ENCODE assay signal across 22 cellular contexts in the genomic region with DNA sequence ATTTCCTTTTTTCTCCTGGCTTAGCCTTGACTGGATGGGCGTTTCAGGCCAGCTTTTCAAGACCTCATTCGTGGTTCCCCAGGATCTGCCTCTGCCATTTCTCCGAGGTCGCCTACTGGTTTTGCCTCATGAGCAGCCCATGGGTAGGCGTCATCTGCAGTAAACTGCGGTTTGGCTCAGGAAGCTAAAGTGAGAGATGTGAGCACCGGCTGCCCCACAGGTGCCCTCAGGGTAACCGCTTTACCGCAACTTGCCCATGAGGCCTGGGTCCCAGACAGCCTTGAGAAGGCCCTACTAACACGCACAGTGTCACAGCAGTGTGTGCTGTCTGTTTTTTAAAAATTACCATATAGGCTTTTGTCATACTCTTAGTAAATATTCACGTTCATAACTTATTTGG. TPM values are rescaled to one million over a fixed set of nuclear protein-coding genes. Genes with fewer than 3 reads are reported as not detected.
DNase-seq lines count a peak whose midpoint lies in the region; ATAC-seq, FAIRE-seq and TF ChIP-seq lines count a peak whose summit lies in the region.
"Had no signal": no experiment of that assay in that cellular context is flagged by ENCODE, and none has a peak within 500 bp of the region (broad histone marks: within the 10 kb centered on the region; RNA-seq: fewer than 3 reads in every experiment).

No MANE protein-coding gene starts in this region.

- no peaks in the 10 kb centered on the region for H3K79me2 ChIP-seq in GM12878 (ENCODE audit: control insufficient read depth, insufficient read depth, low read length)

- ATAC-seq in GM21786 (IDR thresholded peaks at IDR 0.05; ENCODE audit: unreplicated experiment) (peak; percentile 48), GM12878 (no peak), right cardiac atrium (no peak), GM18520 (IDR thresholded peaks at IDR 0.05; ENCODE audit: unreplicated experiment) (no peak)
- ATAC-seq: left lobe of liver, Right ventricle myocardium inferior had no signal

- FAIRE-seq in GM12878 (lab: Jason Lieb, UNC), result no peak
- FAIRE-seq: GM12892 had no signal

- H3K9ac ChIP-seq in GM12878 (ENCODE audit: control insufficient read depth, insufficient read depth, low read length), result no peak overlapping the region

- SMC1A ChIA-PET in GM12878 (lab: Charles Lee; ENCODE audit: uncharacterized antibody, unreplicated experiment), result no interaction called here

- H4K20me1 ChIP-seq in GM12878 (ENCODE audit: control insufficient read depth, insufficient read depth), result no peaks in the 10 kb centered on the region

- no peaks in the 10 kb centered on the region for H3K36me3 Mint-ChIP-seq in CD4-positive, alpha-beta memory T cell
- H3K36me3 Mint-ChIP-seq: activated naive CD8-positive, alpha-beta T cell had no signal

- CTCF ChIA-PET in CD4-positive, alpha-beta memory T cell (lab: Charles Lee; ENCODE audit: partially characterized antibody), result no interaction called here
- CTCF ChIA-PET in GM12878 (lab: Yijun Ruan, JAX), result no interaction called here

- no TSS peak for BruUV-seq in GM12878 (replicated peaks; lab: Mats Ljungman, UMichigan)

- peaks cover 20% of the 10 kb centered on the region in 2 donors for H3K27me3 Mint-ChIP-seq in CD4-positive, alpha-beta memory T cell
- H3K27me3 Mint-ChIP-seq: activated naive CD8-positive, alpha-beta T cell had no signal

- no peak overlapping the region for H2AFZ ChIP-seq in GM12878 (ENCODE audit: control insufficient read depth, low read depth, low read length)

- H3K4me3 Mint-ChIP-seq in CD4-positive, alpha-beta memory T cell, result peak overlapping the region in 1 of 8 donors; percentile 43
- H3K4me3 Mint-ChIP-seq: activated naive CD8-positive, alpha-beta T cell had no signal

- POLR2A ChIA-PET in CD4-positive, alpha-beta memory T cell (lab: Charles Lee; ENCODE audit: partially characterized antibody), result interaction anchor here (1.0 kb wide), 1 partner anchor 14 kb away, joined by 4 read pairs; no protein-coding TSS in a partner anchor
- POLR2A ChIA-PET in GM12878 (lab: Charles Lee), result no interaction called here

- H3K9me3 Mint-ChIP-seq in CD4-positive, alpha-beta memory T cell, result peaks cover 0 to 2% (median 0%) of the 10 kb centered on the region in 8 donors

- H3K4me3 ChIP-seq in CD4-positive, alpha-beta memory T cell (ENCODE audit: low read length in 2 of 2), result no peak overlapping the region
- H3K4me3 ChIP-seq in GM12878, result no peak overlapping the region
- no peak overlapping the region for H3K4me3 ChIP-seq in right cardiac atrium (ENCODE audit: low read length)
- H3K4me3 ChIP-seq in esophagus squamous epithelium, result no peak overlapping the region
- H3K4me3 ChIP-seq: breast epithelium had no signal

- no peak for TF ChIP-seq EP300 in GM12878 (IDR thresholded peaks at IDR 0.05; ENCODE audit: borderline replicate concordance in 1 of 2, control insufficient read depth in 1 of 2, low read depth in 2 of 2, low read length in 2 of 2)

- peak in 3 of 5 donors; percentile 18 to 48 (median 31) for DNase-seq in CD4-positive, alpha-beta memory T cell
- DNase-seq in SW480 (ENCODE audit: low spot score) (peak; percentile 76), GM12878 (ENCODE audit: low read depth, low spot score) (no peak), right cardiac atrium (no peak), esophagus squamous epithelium (lab: John Stamatoyannopoulos, UW) (no peak), AML-193 (lab: John Stamatoyannopoulos, UW) (no peak)
- DNase-seq: GF-D8, GOT3, NCI-H1694 treated with DMSO at 0.1 percent for 48 hours, NCI-H345 had no signal

- H3K4me2 ChIP-seq in GM12878 (ENCODE audit: control insufficient read depth, insufficient read depth), result no peak overlapping the region

- 50% methylated on average over 11 of the region's 11 CpGs for WGBS in GM12878 (ENCODE audit: insufficient coverage, insufficient replicate concordance, low lambda C conversion rate, missing lambda C conversion rate)
- 87% methylated on average over 11 of the region's 11 CpGs for WGBS in right cardiac atrium
- WGBS in esophagus squamous epithelium, 2 donors, result 68 to 85% methylated on average over 7 to 11 of the region's 11 CpGs

- no peak overlapping the region for H3K27ac ChIP-seq in CD4-positive, alpha-beta memory T cell (ENCODE audit: low read depth, low read length)
- no peak overlapping the region for H3K27ac ChIP-seq in GM12878 (ENCODE audit: control insufficient read depth, insufficient read depth)
- no peak overlapping the region for H3K27ac ChIP-seq in right cardiac atrium (ENCODE audit: low read length)
- H3K27ac ChIP-seq in esophagus squamous epithelium, result no peak overlapping the region
- H3K27ac ChIP-seq: breast epithelium had no signal

- TF ChIP-seq POLR2A in GM12878 (IDR thresholded peaks at IDR 0.05; ENCODE audit: low read depth, low read length), result no peak
- TF ChIP-seq POLR2A in esophagus squamous epithelium (IDR thresholded peaks at IDR 0.05), result no peak

- H3K27me3 ChIP-seq in CD4-positive, alpha-beta memory T cell (ENCODE audit: insufficient read depth, low read length), result no peaks in the 10 kb centered on the region
- H3K27me3 ChIP-seq in GM12878 (replicated peaks in 1 of 2; ENCODE audit: control insufficient read depth in 2 of 2, insufficient read depth in 2 of 2, low read length in 1 of 2) (no peaks in the 10 kb centered on the region), right cardiac atrium (ENCODE audit: control insufficient read depth, insufficient read depth) (no peaks in the 10 kb centered on the region), esophagus squamous epithelium (peaks cover 0 to 32% (median 0%) of the 10 kb centered on the region in 4 donors)

- H3K4me1 ChIP-seq in CD4-positive, alpha-beta memory T cell (ENCODE audit: insufficient read depth, low read length), result peaks cover 6% of the 10 kb centered on the region
- H3K4me1 ChIP-seq in GM12878 (ENCODE audit: control insufficient read depth, insufficient read depth, low read length) (no peaks in the 10 kb centered on the region; the same call in 1 of the 2 replicates), right cardiac atrium (ENCODE audit: control insufficient read depth, insufficient read depth, low read length) (no peaks in the 10 kb centered on the region), esophagus squamous epithelium (no peaks in the 10 kb centered on the region)
- H3K4me1 ChIP-seq: breast epithelium had no signal

- RAD21 ChIA-PET in GM12878 (lab: Charles Lee; ENCODE audit: unreplicated experiment), result no interaction called here

- TF ChIP-seq CTCF in GM12878 (IDR thresholded peaks at IDR 0.05 in 2 of 3, conservative IDR thresholded peaks at IDR 0.05 in 1 of 3; ENCODE audit: control insufficient read depth in 2 of 3, extremely low read depth in 1 of 3, insufficient read depth in 1 of 3, low read depth in 3 of 3, low read length in 3 of 3), result no peak
- TF ChIP-seq CTCF in esophagus squamous epithelium (IDR thresholded peaks at IDR 0.05), result no peak

- intact Hi-C loops in CD4-positive, alpha-beta memory T cell (cut with micrococcal nuclease), result no loop called here
- intact Hi-C loops in GM12878 (cut with micrococcal nuclease; ENCODE audit: unreplicated experiment), result no loop called here
- intact Hi-C loops in right cardiac atrium (cut with DNase I), result no loop called here
- intact Hi-C loops in esophagus squamous epithelium (cut with DNase I), result no loop called here

- H3K4me1 Mint-ChIP-seq in CD4-positive, alpha-beta memory T cell, result peaks cover 1 to 14% (median 7%) of the 10 kb centered on the region in 4 donors

- no peaks in the 10 kb centered on the region for H3K36me3 ChIP-seq in CD4-positive, alpha-beta memory T cell (ENCODE audit: insufficient read depth, low read length)
- H3K36me3 ChIP-seq in GM12878 (ENCODE audit: control insufficient read depth in 2 of 2, insufficient read depth in 2 of 2, low read length in 1 of 2) (no peaks in the 10 kb centered on the region), esophagus squamous epithelium (no peaks in the 10 kb centered on the region)
- H3K36me3 ChIP-seq: breast epithelium had no signal

- in situ Hi-C loops in GM12878 (cut with MboI), result no loop called here

- H3K27ac Mint-ChIP-seq in CD4-positive, alpha-beta memory T cell, result peak overlapping the region in 1 of 7 donors; percentile 63
- H3K27ac Mint-ChIP-seq: activated naive CD8-positive, alpha-beta T cell had no signal

- no peak for TF ChIP-seq RAD21 in GM12878 (IDR thresholded peaks at IDR 0.05; ENCODE audit: insufficient read depth, low read depth, low read length)

- no peaks in the 10 kb centered on the region for H3K9me3 ChIP-seq in CD4-positive, alpha-beta memory T cell (ENCODE audit: control insufficient read depth in 1 of 2, low read length in 2 of 2)
- H3K9me3 ChIP-seq in GM12878 (replicated peaks; ENCODE audit: control insufficient read depth, insufficient read depth, low read length) (no peaks in the 10 kb centered on the region), right cardiac atrium (ENCODE audit: control insufficient read depth, low read length) (no peaks in the 10 kb centered on the region), esophagus squamous epithelium (no peaks in the 10 kb centered on the region)
- H3K9me3 ChIP-seq: breast epithelium had no signal

TF ChIP-seq in GM12878, 131 proteins besides CTCF, POLR2A, EP300 and RAD21:
- TF ChIP-seq KDM1A (IDR thresholded peaks at IDR 0.05; ENCODE audit: borderline replicate concordance), result no peak
- TF ChIP-seq RUNX3 (IDR thresholded peaks at IDR 0.05; ENCODE audit: low read length), result peak; percentile 38

RNA-seq across cellular contexts. Expression of a gene that starts 53.4 kb away (rescaled TPM):
- total RNA-seq in CD4-positive, alpha-beta memory T cell, result not detected
- not detected for polyA plus RNA-seq in CD4-positive, alpha-beta memory T cell
- total RNA-seq in GM12878 (2013; cell fraction: nucleolus; rRNA removed), result 0.17 TPM in 1 of 2 replicates, not detected in the other
- total RNA-seq in GM12878 (2014; rRNA removed) (not detected in 2 replicates), GM12878 (2014; rRNA removed; fragmentation: Illumina TruSeq; extraction: Trizol) (not detected in 2 replicates), GM12878 (2021) (not detected in 2 replicates), right cardiac atrium (not detected), esophagus squamous epithelium (not detected)
- 0.64 TPM for polyA plus RNA-seq in GM12878 (2011; ENCODE audit: low read depth)
- polyA plus RNA-seq in GM12878 (2011; rRNA removed) (2.1 and 2.5 TPM in 2 replicates), GM12878 (2014; fragmentation: Illumina TruSeq; extraction: Trizol) (not detected in 2 replicates), GM12878 (2014; fragmentation: Nextera tagmentation; extraction: Ambion mirVana) (not detected), GM12878 (2014; rRNA removed) (0.04 TPM in 1 of 2 replicates, not detected in the other), GM12878 (2016; fragmentation: Nextera tagmentation; extraction: Ambion mirVana) (under 1 TPM in 1 of 2 experiments, not detected in 1; 0.06 TPM), right cardiac atrium (not detected)
- polyA plus RNA-seq in GM12878 (2011; cell fraction: cytosol; rRNA removed), result 3.5 and 4.7 TPM in 2 replicates
- polyA plus RNA-seq in GM12878 (2011; cell fraction: nucleus; rRNA removed), result 10.0 and 11.5 TPM in 2 replicates
- 1.6 and 1.8 TPM in 2 replicates for polyA plus RNA-seq in GM12878 (2012)
- polyA minus RNA-seq in GM12878 (2011; rRNA and poly(A)+ RNA removed), result 1.1 and 2.0 TPM in 2 replicates
- polyA minus RNA-seq in GM12878 (2011; cell fraction: cytosol; rRNA and poly(A)+ RNA removed), result 1.1 and 1.6 TPM in 2 replicates
- polyA minus RNA-seq in GM12878 (2011; cell fraction: nucleus; rRNA and poly(A)+ RNA removed), result 0.86 and 1.1 TPM in 2 replicates
- total RNA-seq: breast epithelium, dermis microvascular lymphatic vessel endothelial cell, left lobe of liver, LHCN-M2, mononuclear cell, renal cortical epithelial cell, Right ventricle myocardium inferior had no signal
- polyA plus RNA-seq: esophagus had no signal

Comparison
In these comparisons a context has a peak if more than half of its experiments do, and no peak if none do; other contexts are left out.
1. DNase-seq: peak in CD4-positive, alpha-beta memory T cell (3 of 5) and SW480 (single experiment); none in GM12878 (single experiment), right cardiac atrium (0 of 3), esophagus squamous epithelium (single experiment) and AML-193 (0 of 2).